1 cellular context compared by ENCODE assay signal in the genomic region with DNA sequence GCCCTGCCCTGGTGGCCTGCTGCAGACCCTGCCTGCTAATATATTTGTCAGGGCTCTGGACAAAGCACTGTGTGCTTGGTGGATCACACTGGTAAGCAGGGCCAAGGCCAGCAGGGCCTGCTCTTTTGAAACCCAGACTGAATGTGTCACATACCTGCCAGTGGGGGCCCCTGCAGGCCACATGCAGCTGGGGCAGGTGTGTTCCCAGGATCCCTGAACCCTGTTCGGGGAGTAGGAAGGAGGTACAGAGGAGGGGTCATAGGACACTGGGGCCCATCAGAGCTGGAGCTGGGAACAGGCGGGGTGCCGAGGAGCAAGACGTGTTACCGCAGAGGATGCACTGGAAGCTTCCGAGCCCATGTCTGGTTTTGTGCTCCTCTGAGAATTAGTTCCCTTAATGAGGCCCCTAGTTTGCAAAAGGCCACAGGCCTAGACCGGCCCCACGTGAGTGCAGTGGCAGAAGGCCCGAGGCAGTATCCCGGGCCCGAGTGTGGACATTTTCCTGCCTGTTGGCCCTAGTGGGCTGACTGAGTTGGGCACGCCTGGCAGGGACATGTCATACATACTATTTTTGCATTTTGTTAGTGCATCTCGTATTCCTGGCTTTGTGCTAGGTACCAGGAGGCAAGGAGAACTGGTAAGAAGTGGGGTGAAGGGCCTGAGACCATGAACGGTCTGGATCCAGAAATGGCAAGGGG.
TF ChIP-seq lines count a peak whose summit lies in the region.

No MANE protein-coding gene starts in this region.

TF ChIP-seq in K562, 482 proteins besides CTCF, POLR2A, EP300 and RAD21:
- no peak for TF ChIP-seq BMI1 (IDR thresholded peaks at IDR 0.05; ENCODE audit: low read length)
- TF ChIP-seq, protein P1, sequence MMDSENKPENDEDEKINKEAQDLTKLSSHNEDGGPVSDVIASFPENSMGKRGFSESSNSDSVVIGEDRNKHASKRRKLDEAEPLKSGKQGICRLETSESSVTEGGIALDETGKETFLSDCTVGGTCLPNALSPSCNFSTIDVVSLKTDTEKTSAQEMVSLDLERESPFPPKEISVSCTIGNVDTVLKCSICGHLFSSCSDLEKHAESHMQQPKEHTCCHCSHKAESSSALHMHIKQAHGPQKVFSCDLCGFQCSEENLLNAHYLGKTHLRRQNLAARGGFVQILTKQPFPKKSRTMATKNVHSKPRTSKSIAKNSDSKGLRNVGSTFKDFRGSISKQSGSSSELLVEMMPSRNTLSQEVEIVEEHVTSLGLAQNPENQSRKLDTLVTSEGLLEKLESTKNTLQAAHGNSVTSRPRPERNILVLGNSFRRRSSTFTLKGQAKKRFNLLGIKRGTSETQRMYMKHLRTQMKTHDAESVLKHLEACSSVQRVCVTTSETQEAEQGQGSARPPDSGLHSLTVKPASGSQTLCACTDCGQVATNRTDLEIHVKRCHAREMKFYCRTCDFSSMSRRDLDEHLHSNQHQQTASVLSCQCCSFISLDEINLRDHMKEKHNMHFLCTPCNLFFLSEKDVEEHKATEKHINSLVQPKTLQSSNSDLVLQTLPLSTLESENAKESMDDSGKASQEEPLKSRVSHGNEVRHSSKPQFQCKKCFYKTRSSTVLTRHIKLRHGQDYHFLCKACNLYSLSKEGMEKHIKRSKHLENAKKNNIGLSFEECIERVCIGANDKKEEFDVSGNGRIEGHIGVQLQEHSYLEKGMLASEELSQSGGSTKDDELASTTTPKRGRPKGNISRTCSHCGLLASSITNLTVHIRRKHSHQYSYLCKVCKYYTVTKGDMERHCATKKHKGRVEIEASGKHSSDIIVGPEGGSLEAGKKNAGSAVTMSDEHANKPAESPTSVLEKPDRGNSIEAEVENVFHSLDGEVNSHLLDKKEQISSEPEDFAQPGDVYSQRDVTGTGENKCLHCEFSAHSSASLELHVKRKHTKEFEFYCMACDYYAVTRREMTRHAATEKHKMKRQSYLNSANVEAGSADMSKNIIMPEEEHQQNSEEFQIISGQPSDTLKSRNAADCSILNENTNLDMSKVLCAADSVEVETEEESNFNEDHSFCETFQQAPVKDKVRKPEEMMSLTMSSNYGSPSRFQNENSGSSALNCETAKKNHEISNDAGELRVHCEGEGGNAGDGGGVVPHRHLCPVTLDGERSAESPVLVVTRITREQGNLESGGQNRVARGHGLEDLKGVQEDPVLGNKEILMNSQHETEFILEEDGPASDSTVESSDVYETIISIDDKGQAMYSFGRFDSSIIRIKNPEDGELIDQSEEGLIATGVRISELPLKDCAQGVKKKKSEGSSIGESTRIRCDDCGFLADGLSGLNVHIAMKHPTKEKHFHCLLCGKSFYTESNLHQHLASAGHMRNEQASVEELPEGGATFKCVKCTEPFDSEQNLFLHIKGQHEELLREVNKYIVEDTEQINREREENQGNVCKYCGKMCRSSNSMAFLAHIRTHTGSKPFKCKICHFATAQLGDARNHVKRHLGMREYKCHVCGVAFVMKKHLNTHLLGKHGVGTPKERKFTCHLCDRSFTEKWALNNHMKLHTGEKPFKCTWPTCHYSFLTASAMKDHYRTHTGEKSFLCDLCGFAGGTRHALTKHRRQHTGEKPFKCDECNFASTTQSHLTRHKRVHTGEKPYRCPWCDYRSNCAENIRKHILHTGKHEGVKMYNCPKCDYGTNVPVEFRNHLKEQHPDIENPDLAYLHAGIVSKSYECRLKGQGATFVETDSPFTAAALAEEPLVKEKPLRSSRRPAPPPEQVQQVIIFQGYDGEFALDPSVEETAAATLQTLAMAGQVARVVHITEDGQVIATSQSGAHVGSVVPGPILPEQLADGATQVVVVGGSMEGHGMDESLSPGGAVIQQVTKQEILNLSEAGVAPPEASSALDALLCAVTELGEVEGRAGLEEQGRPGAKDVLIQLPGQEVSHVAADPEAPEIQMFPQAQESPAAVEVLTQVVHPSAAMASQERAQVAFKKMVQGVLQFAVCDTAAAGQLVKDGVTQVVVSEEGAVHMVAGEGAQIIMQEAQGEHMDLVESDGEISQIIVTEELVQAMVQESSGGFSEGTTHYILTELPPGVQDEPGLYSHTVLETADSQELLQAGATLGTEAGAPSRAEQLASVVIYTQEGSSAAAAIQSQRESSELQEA (IDR thresholded peaks at IDR 0.05; ENCODE audit: low read depth): no peak
- TF ChIP-seq, protein P2, sequence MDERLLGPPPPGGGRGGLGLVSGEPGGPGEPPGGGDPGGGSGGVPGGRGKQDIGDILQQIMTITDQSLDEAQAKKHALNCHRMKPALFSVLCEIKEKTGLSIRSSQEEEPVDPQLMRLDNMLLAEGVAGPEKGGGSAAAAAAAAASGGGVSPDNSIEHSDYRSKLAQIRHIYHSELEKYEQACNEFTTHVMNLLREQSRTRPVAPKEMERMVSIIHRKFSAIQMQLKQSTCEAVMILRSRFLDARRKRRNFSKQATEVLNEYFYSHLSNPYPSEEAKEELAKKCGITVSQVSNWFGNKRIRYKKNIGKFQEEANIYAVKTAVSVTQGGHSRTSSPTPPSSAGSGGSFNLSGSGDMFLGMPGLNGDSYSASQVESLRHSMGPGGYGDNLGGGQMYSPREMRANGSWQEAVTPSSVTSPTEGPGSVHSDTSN (CRISPR knock-in tag; IDR thresholded peaks at IDR 0.05; ENCODE audit: low read depth): no peak
- TF ChIP-seq, protein P2 (tag; conservative IDR thresholded peaks at IDR 0.05; ENCODE audit: low read depth): no peak
- TF ChIP-seq, protein P3, sequence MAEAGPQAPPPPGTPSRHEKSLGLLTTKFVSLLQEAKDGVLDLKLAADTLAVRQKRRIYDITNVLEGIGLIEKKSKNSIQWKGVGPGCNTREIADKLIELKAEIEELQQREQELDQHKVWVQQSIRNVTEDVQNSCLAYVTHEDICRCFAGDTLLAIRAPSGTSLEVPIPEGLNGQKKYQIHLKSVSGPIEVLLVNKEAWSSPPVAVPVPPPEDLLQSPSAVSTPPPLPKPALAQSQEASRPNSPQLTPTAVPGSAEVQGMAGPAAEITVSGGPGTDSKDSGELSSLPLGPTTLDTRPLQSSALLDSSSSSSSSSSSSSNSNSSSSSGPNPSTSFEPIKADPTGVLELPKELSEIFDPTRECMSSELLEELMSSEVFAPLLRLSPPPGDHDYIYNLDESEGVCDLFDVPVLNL (CRISPR knock-in tag; IDR thresholded peaks at IDR 0.05; ENCODE audit: low read depth): no peak
- no peak for TF ChIP-seq NCOR1 (IDR thresholded peaks at IDR 0.05)
- TF ChIP-seq ZNF408 (CRISPR knock-in tag; IDR thresholded peaks at IDR 0.05; ENCODE audit: low read depth): no peak
- TF ChIP-seq TCF7L2 (IDR thresholded peaks at IDR 0.05; ENCODE audit: low read depth, low read length): no peak
- no peak for TF ChIP-seq POLR2G (IDR thresholded peaks at IDR 0.05; ENCODE audit: low read depth, low read length)
- no peak for TF ChIP-seq DMBX1 (CRISPR knock-in tag; IDR thresholded peaks at IDR 0.05; ENCODE audit: borderline replicate concordance)
- no peak for TF ChIP-seq DIDO1 (tag; IDR thresholded peaks at IDR 0.05; ENCODE audit: low read depth)
- TF ChIP-seq ZFPM2 (CRISPR knock-in tag; IDR thresholded peaks at IDR 0.05): no peak
- TF ChIP-seq FOSL1 (tag; conservative IDR thresholded peaks at IDR 0.05): no peak
- TF ChIP-seq KAT8 (IDR thresholded peaks at IDR 0.05; ENCODE audit: low read depth): no peak
- TF ChIP-seq ZBTB8A (IDR thresholded peaks at IDR 0.05; ENCODE audit: partially characterized antibody): no peak
- no peak for TF ChIP-seq TCF7 (IDR thresholded peaks at IDR 0.05; ENCODE audit: borderline replicate concordance)
- no peak for TF ChIP-seq CEBPG (CRISPR knock-in tag; IDR thresholded peaks at IDR 0.05)
- TF ChIP-seq CEBPG (tag; conservative IDR thresholded peaks at IDR 0.05 in 1 of 2, IDR thresholded peaks at IDR 0.05 in 1 of 2): no peak
TF ChIP-seq in K562: peak in this region for 0.
